Comparison of ENCODE assay signal across 9 cellular contexts in genomic region chr1:202009326-202010031, GRCh38. TPM values are rescaled to one million over a fixed set of nuclear protein-coding genes. Genes with fewer than 3 reads are reported as not detected.
DNase-seq lines count a peak whose midpoint lies in the region; ATAC-seq and TF ChIP-seq lines count a peak whose summit lies in the region.
"Had no signal": no experiment of that assay in that cellular context is flagged by ENCODE, and none has a peak within 500 bp of the region (broad histone marks: within the 10 kb centered on the region; RNA-seq: fewer than 3 reads in every experiment).

No MANE protein-coding gene starts in this region.

- no peaks in the 10 kb centered on the region for H3K9me3 Mint-ChIP-seq in activated B cell treated with CpG ODN at 0.5 μM for 24 hours
- H3K9me3 Mint-ChIP-seq: dendritic cell treated with granulocyte-macrophage colony-stimulating factor and Interleukin-4, amounts not matched to agents 40 ng/mL and 50 ng/mL, for 4 days had no signal

- peaks cover 25% of the 10 kb centered on the region for H3K36me3 Mint-ChIP-seq in activated B cell treated with CpG ODN at 0.5 μM for 24 hours (ENCODE audit: low read depth)

- POLR2A ChIA-PET in activated B cell treated with CpG ODN at 0.5 μM for 24 hours (lab: Charles Lee) = no interaction called here

- DNase-seq in DMS53 treated with DMSO at 0.1 percent for 48 hours (lab: John Stamatoyannopoulos, UW; ENCODE audit: unreplicated experiment) (peak; percentile 95), NCI-H2171 treated with DMSO at 0.1 percent for 48 hours (lab: John Stamatoyannopoulos, UW) (peak; percentile 85), activated B cell treated with CpG ODN at 0.5 μM for 24 hours (no peak), cerebellum (ENCODE audit: low spot score) (peak; percentile 82), kidney epithelial cell (ENCODE audit: low read depth) (no peak)
- DNase-seq in stimulated activated CD4-positive, alpha-beta T cell treated with anti-CD3 and anti-CD28 coated beads, Interleukin-1b, Interleukin-23, amount 100 ng/mL, for 4 hours (ENCODE audit: low read depth in 2 of 2) = peak; percentile 39 to 63

- no peak overlapping the region for H3K27ac Mint-ChIP-seq in activated B cell treated with CpG ODN at 0.5 μM for 24 hours
- H3K27ac Mint-ChIP-seq: dendritic cell treated with granulocyte-macrophage colony-stimulating factor and Interleukin-4, amounts not matched to agents 40 ng/mL and 50 ng/mL, for 4 days had no signal

- ATAC-seq in HG02642 (IDR thresholded peaks at IDR 0.05; ENCODE audit: poor library complexity, unreplicated experiment) (peak; percentile 49), activated B cell treated with CpG ODN at 0.5 μM for 24 hours (ENCODE audit: low read depth) (peak; percentile 65), GM21526 (IDR thresholded peaks at IDR 0.05; ENCODE audit: low FRiP score, unreplicated experiment) (no peak)

- peak; percentile 64 for TF ChIP-seq CTCF in activated B cell treated with CpG ODN at 0.5 μM for 24 hours (IDR thresholded peaks at IDR 0.05)
- TF ChIP-seq CTCF in kidney epithelial cell (IDR thresholded peaks at IDR 0.05; ENCODE audit: insufficient read depth, low read length, poor library complexity, severe bottlenecking) = peak; percentile 82

- intact Hi-C loops in activated B cell treated with CpG ODN at 0.5 μM for 24 hours (cut with micrococcal nuclease) = loop anchor here (1.0 to 5.0 kb wide), 3 partner anchors 108 to 308 kb away; no protein-coding TSS in a partner anchor

- H3K36me3 ChIP-seq in kidney epithelial cell (ENCODE audit: control insufficient read depth, insufficient read depth, low read length) = peaks cover 1% of the 10 kb centered on the region

- H3K27me3 Mint-ChIP-seq in activated B cell treated with CpG ODN at 0.5 μM for 24 hours = no peaks in the 10 kb centered on the region
- H3K27me3 Mint-ChIP-seq: dendritic cell treated with granulocyte-macrophage colony-stimulating factor and Interleukin-4, amounts not matched to agents 40 ng/mL and 50 ng/mL, for 4 days had no signal

- no peak overlapping the region for H3K4me3 ChIP-seq in kidney epithelial cell (ENCODE audit: low read depth, low read length)

- CTCF ChIA-PET in activated B cell treated with CpG ODN at 0.5 μM for 24 hours (lab: Charles Lee) = interaction anchor here (1.0 to 1.3 kb wide), 3 partner anchors 10 to 125 kb away, joined by 4 to 6 read pairs (median 5); no protein-coding TSS in a partner anchor

- no peaks in the 10 kb centered on the region for H3K27me3 ChIP-seq in kidney epithelial cell (ENCODE audit: control insufficient read depth, insufficient read depth, low read length)

- peak overlapping the region; percentile 28 for H3K4me3 Mint-ChIP-seq in activated B cell treated with CpG ODN at 0.5 μM for 24 hours
- H3K4me3 Mint-ChIP-seq: dendritic cell treated with granulocyte-macrophage colony-stimulating factor and Interleukin-4, amounts not matched to agents 40 ng/mL and 50 ng/mL, for 4 days had no signal

- peaks cover 10% of the 10 kb centered on the region for H3K4me1 Mint-ChIP-seq in activated B cell treated with CpG ODN at 0.5 μM for 24 hours

RNA-seq across cellular contexts. Expression of gene ELF3, which starts 0.9 kb away (rescaled TPM):
- total RNA-seq in activated B cell treated with CpG ODN at 0.5 μM for 24 hours (4.8 and 6.2 TPM in 2 replicates), cerebellum (0.73 TPM), kidney epithelial cell (128 and 153 TPM in 2 replicates)

RNA-seq across cellular contexts. Expression of gene RNPEP, which starts 27.0 kb away (rescaled TPM):
- total RNA-seq in activated B cell treated with CpG ODN at 0.5 μM for 24 hours (37.3 and 38.3 TPM in 2 replicates), cerebellum (12.4 TPM), kidney epithelial cell (75.8 and 97.4 TPM in 2 replicates)

RNA-seq across cellular contexts. Expression of gene TIMM17A, which starts 54.2 kb away (rescaled TPM):
- total RNA-seq in activated B cell treated with CpG ODN at 0.5 μM for 24 hours = 50.4 and 51.3 TPM in 2 replicates
- total RNA-seq in cerebellum = 31.8 TPM
- total RNA-seq in kidney epithelial cell = 41.2 and 47.2 TPM in 2 replicates

Comparison
In these comparisons a context has a peak if more than half of its experiments do, and no peak if none do; other contexts are left out.
1. DNase-seq: peak in DMS53 treated with DMSO at 0.1 percent for 48 hours (single experiment), NCI-H2171 treated with DMSO at 0.1 percent for 48 hours (single experiment), cerebellum (single experiment) and stimulated activated CD4-positive, alpha-beta T cell treated with anti-CD3 and anti-CD28 coated beads, Interleukin-1b, Interleukin-23, amount 100 ng/mL, for 4 hours (2 of 2); none in activated B cell treated with CpG ODN at 0.5 μM for 24 hours (single experiment) and kidney epithelial cell (single experiment).
2. RNA of gene ELF3, which starts 0.9 kb away (total RNA-seq): 128 to 153 TPM in kidney epithelial cell; 4.8 to 6.2 TPM in activated B cell treated with CpG ODN at 0.5 μM for 24 hours and 0.73 TPM in cerebellum (single experiment); every median in the first group is over 10 times any median in the second.